In the genomic region with DNA sequence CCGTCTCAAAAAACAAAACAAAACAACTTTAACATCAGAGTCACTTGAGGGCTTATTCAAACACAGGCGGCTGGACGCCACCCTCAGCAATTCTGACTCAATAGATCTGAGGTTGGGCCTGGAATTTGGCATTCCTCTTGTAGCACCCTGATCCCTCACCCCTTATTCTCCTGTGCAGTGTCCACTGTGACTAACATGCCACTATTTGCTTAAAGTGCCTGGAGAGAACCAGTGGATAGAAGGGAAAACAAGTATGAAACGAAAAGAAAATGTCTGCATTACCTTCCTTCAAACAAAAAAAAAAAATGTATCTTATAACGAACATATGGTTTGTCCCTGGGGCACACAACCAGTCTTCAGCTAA, we compare ENCODE assay signal across 20 cellular contexts.
DNase-seq lines count a peak whose midpoint lies in the region; ATAC-seq, FAIRE-seq and TF ChIP-seq lines count a peak whose summit lies in the region.
"Had no signal": no experiment of that assay in that cellular context is flagged by ENCODE, and none has a peak within 500 bp of the region (broad histone marks: within the 10 kb centered on the region; RNA-seq: fewer than 3 reads in every experiment).

No MANE protein-coding gene starts in this region.

- no peak for TF ChIP-seq EP300 in A549 (IDR thresholded peaks at IDR 0.05)

- FAIRE-seq in A549 (lab: Jason Lieb, UNC): no peak
- FAIRE-seq: GM19239 had no signal

- H3K4me2 ChIP-seq in A549 (peak overlapping the region; percentile 75), H9 (ENCODE audit: insufficient read depth, insufficient read length, low read length) (no peak overlapping the region), PC-3 (ENCODE audit: low read length) (no peak overlapping the region)
- H3K4me2 ChIP-seq: BLaER1 had no signal

- no peak overlapping the region for H4K91ac ChIP-seq in H9 (ENCODE audit: insufficient read length, low read depth, low read length)

- no peak overlapping the region for H3T11ph ChIP-seq in H9 (ENCODE audit: low read length)

- H3K9me2 ChIP-seq in PC-3 (replicated peaks; ENCODE audit: low read length): no peaks in the 10 kb centered on the region

- no peaks in the 10 kb centered on the region for H3F3A ChIP-seq in PC-3 (ENCODE audit: low read length, unreplicated experiment)

- H3K4ac ChIP-seq in H9 (ENCODE audit: low read depth, low read length): no peak overlapping the region

- no peak overlapping the region for H2BK120ac ChIP-seq in H9 (ENCODE audit: low read depth, low read length, poor library complexity, severe bottlenecking)

- H3K4me3 Mint-ChIP-seq in H9: peak overlapping the region; percentile 85 to 86; a peak in 4 of 5 replicates
- H3K4me3 Mint-ChIP-seq in activated naive CD4-positive, alpha-beta T cell treated with anti-CD3 and anti-CD28 coated beads, Interleukin-2, amount 10 ng/mL, durations not matched to agents 7 days and 5 days: no peak overlapping the region
- H3K4me3 Mint-ChIP-seq: CD4-positive, alpha-beta T cell; T-helper 1 cell treated with Interleukin-12 subunit alpha and Interleukin-12 subunit beta and Interleukin-4 antibody, amounts not matched to agents 30 μg/mL and 1 μg/mL, for 36 hours had no signal

- H3K9me3 ChIP-seq in A549 (no peaks in the 10 kb centered on the region), H9 (ENCODE audit: control insufficient read depth, low read depth, low read length) (no peaks in the 10 kb centered on the region), PC-3 (ENCODE audit: low read length) (no peaks in the 10 kb centered on the region)

- H3K79me1 ChIP-seq in H9 (ENCODE audit: insufficient read depth, low read depth, low read length, poor library complexity, severe bottlenecking): no peaks in the 10 kb centered on the region

- H3K9me3 Mint-ChIP-seq in H9: no peaks in the 10 kb centered on the region; a peak in 1 of 5 replicates
- H3K9me3 Mint-ChIP-seq in activated naive CD4-positive, alpha-beta T cell treated with anti-CD3 and anti-CD28 coated beads, Interleukin-2, amount 10 ng/mL, durations not matched to agents 7 days and 5 days: no peaks in the 10 kb centered on the region
- H3K9me3 Mint-ChIP-seq: T-helper 1 cell treated with Interleukin-12 subunit alpha and Interleukin-12 subunit beta and Interleukin-4 antibody, amounts not matched to agents 30 μg/mL and 1 μg/mL, for 36 hours had no signal

- H3K14ac ChIP-seq in H9 (ENCODE audit: insufficient read depth, low read length): no peak overlapping the region

- no peak overlapping the region for H3K18ac ChIP-seq in H9 (ENCODE audit: insufficient read length, low read depth, low read length)

- no peaks in the 10 kb centered on the region for H3K36me3 ChIP-seq in PC-3 (ENCODE audit: low read depth, low read length)
- H3K36me3 ChIP-seq: BLaER1 had no signal

- no peak overlapping the region for H3K56ac ChIP-seq in H9 (ENCODE audit: insufficient read length, low read depth, low read length)

- H3K27ac ChIP-seq in A549 (peak overlapping the region; percentile 86 to 89; a peak in 4 of 6 replicates), H9 (ENCODE audit: insufficient read length, low read depth, low read length) (no peak overlapping the region), PC-3 (ENCODE audit: low read length) (no peak overlapping the region)
- H3K27ac ChIP-seq: BLaER1 had no signal

- peaks cover 6 to 8% of the 10 kb centered on the region in 2 experiments for H3K4me1 Mint-ChIP-seq in H9
- no peaks in the 10 kb centered on the region for H3K4me1 Mint-ChIP-seq in activated naive CD4-positive, alpha-beta T cell treated with anti-CD3 and anti-CD28 coated beads, Interleukin-2, amount 10 ng/mL, durations not matched to agents 7 days and 5 days

- peaks cover 59% of the 10 kb centered on the region for H3K27me3 Mint-ChIP-seq in H9 (ENCODE audit: low read depth)
- H3K27me3 Mint-ChIP-seq in activated naive CD4-positive, alpha-beta T cell treated with anti-CD3 and anti-CD28 coated beads, Interleukin-2, amount 10 ng/mL, durations not matched to agents 7 days and 5 days: peaks cover 23% of the 10 kb centered on the region

- H4K5ac ChIP-seq in H9 (ENCODE audit: insufficient read length, low read depth, low read length): no peak overlapping the region

- H3K23ac ChIP-seq in H9 (ENCODE audit: insufficient read length, low read depth, low read length): no peak overlapping the region

- H3K79me2 ChIP-seq in H9 (ENCODE audit: insufficient read depth, low read length) (no peaks in the 10 kb centered on the region), PC-3 (ENCODE audit: low read length) (no peaks in the 10 kb centered on the region)

- no peak overlapping the region for H3K27ac Mint-ChIP-seq in H9
- no peak overlapping the region for H3K27ac Mint-ChIP-seq in activated naive CD4-positive, alpha-beta T cell treated with anti-CD3 and anti-CD28 coated beads, Interleukin-2, amount 10 ng/mL, durations not matched to agents 7 days and 5 days
- H3K27ac Mint-ChIP-seq: CD4-positive, alpha-beta T cell; T-helper 1 cell treated with Interleukin-12 subunit alpha and Interleukin-12 subunit beta and Interleukin-4 antibody, amounts not matched to agents 30 μg/mL and 1 μg/mL, for 36 hours had no signal

- intact Hi-C loops in PC-3 (cut with micrococcal nuclease): no loop called here

- H3K36me3 Mint-ChIP-seq in H9 (ENCODE audit: insufficient read depth in 1 of 3, low read depth in 3 of 3): no peaks in the 10 kb centered on the region
- H3K36me3 Mint-ChIP-seq in activated naive CD4-positive, alpha-beta T cell treated with anti-CD3 and anti-CD28 coated beads, Interleukin-2, amount 10 ng/mL, durations not matched to agents 7 days and 5 days: no peaks in the 10 kb centered on the region

- WGBS in A549 (ENCODE audit: missing lambda C conversion rate): 4% methylated on average over 5 of the region's 5 CpGs
- WGBS in H9 (ENCODE audit: extremely low coverage, insufficient read length, low lambda C conversion rate): no CpG with 5 or more reads among the region's 5 CpGs

- H3K4me1 ChIP-seq in A549: peaks cover 11% of the 10 kb centered on the region; the same call in 1 of the 3 replicates
- H3K4me1 ChIP-seq in H9 (ENCODE audit: insufficient read depth, low read length): no peaks in the 10 kb centered on the region
- H3K4me1 ChIP-seq in PC-3 (ENCODE audit: insufficient read depth, low read length): no peaks in the 10 kb centered on the region; the same call in 1 of the 2 replicates
- H3K4me1 ChIP-seq: BLaER1 had no signal

- H4K20me1 ChIP-seq in H9 (ENCODE audit: control insufficient read depth, insufficient read depth, insufficient read length) (no peaks in the 10 kb centered on the region), PC-3 (ENCODE audit: low read length) (no peaks in the 10 kb centered on the region)
- H4K20me1 ChIP-seq: BLaER1 had no signal

- TF ChIP-seq RAD21 in A549 (conservative IDR thresholded peaks at IDR 0.05 in 1 of 2, IDR thresholded peaks at IDR 0.05 in 1 of 2): no peak

- TF ChIP-seq POLR2A in A549 (IDR thresholded peaks at IDR 0.05; ENCODE audit: low read length): no peak

- peaks cover 2% of the 10 kb centered on the region for H3K23me2 ChIP-seq in H9 (ENCODE audit: insufficient read length, low read depth, low read length, poor library complexity, severe bottlenecking)

- H2BK12ac ChIP-seq in H9 (ENCODE audit: insufficient read length, low read depth, low read length): no peak overlapping the region

- H3K27me3 ChIP-seq in H9 (ENCODE audit: insufficient read depth, low read length): no peaks in the 10 kb centered on the region
- H3K27me3 ChIP-seq in PC-3 (ENCODE audit: low read length): no peaks in the 10 kb centered on the region
- H3K27me3 ChIP-seq: BLaER1 had no signal

- H3K4me3 ChIP-seq in A549 (peak overlapping the region; percentile 60; the same call in 2 of the 3 replicates), PC-3 (ENCODE audit: low read length) (no peak overlapping the region), epithelial cell of esophagus (ENCODE audit: low read length) (no peak overlapping the region)
- H3K4me3 ChIP-seq: BLaER1 had no signal

- DNase-seq in A549 (ENCODE audit: low read depth in 1 of 2, low spot score in 1 of 2) (peak in 1 of 2 experiments; percentile 68), H9 (no peak), PC-3 (peak; percentile 44), epithelial cell of esophagus (ENCODE audit: low read depth) (peak; percentile 60), glomerular visceral epithelial cell (ENCODE audit: extremely low spot score) (no peak), COR-L47 (lab: John Stamatoyannopoulos, UW) (no peak), NCI-H82 treated with DMSO at 0.1 percent for 48 hours (lab: John Stamatoyannopoulos, UW; ENCODE audit: unreplicated experiment) (no peak)
- no peak for DNase-seq in activated naive CD4-positive, alpha-beta T cell treated with anti-CD3 and anti-CD28 coated beads, Interleukin-2, amount 10 ng/mL, durations not matched to agents 7 days and 5 days
- DNase-seq: Calu3; CD4-positive, alpha-beta T cell; GF-D8; H7; NCI-H1092 treated with DMSO at 0.1 percent for 48 hours; NCI-H1436 treated with DMSO at 0.1 percent for 48 hours; NCI-H1930; NK-92 treated with Interleukin-12 subunit alpha and Interleukin-12 subunit beta, amount 100 ng/mL, for 24 hours; Right ventricle myocardium superior had no signal

- POLR2A ChIA-PET in A549 (lab: Yijun Ruan, JAX): no interaction called here
- POLR2A ChIA-PET in PC-3 (lab: Charles Lee; ENCODE audit: unreplicated experiment): no interaction called here

- no peak overlapping the region for H2BK15ac ChIP-seq in H9 (ENCODE audit: low read depth, low read length)

- H3K9ac ChIP-seq in H9 (ENCODE audit: extremely low read depth, insufficient read length, low read length): no peak overlapping the region
- no peak overlapping the region for H3K9ac ChIP-seq in PC-3 (ENCODE audit: low read length)
- H3K9ac ChIP-seq: BLaER1 had no signal

- H4K8ac ChIP-seq in H9 (replicated peaks; ENCODE audit: insufficient read length, low read depth, low read length): no peak overlapping the region

- no peak overlapping the region for H2AK5ac ChIP-seq in H9 (ENCODE audit: insufficient read length, low read length)

- BruUV-seq in PC-3 (replicated peaks; lab: Mats Ljungman, UMichigan): no TSS peak

- no peak overlapping the region for H2BK5ac ChIP-seq in H9 (ENCODE audit: insufficient read length, low read length)

- no peak overlapping the region for H2AFZ ChIP-seq in H9 (ENCODE audit: low read length)
- no peak overlapping the region for H2AFZ ChIP-seq in PC-3 (ENCODE audit: low read length)

- no peak for TF ChIP-seq CTCF in A549 (IDR thresholded peaks at IDR 0.05)
- TF ChIP-seq CTCF in H9 (conservative IDR thresholded peaks at IDR 0.05): no peak
- no peak for TF ChIP-seq CTCF in PC-3 (conservative IDR thresholded peaks at IDR 0.05; ENCODE audit: low read depth, low read length)
- no peak for TF ChIP-seq CTCF in epithelial cell of esophagus (IDR thresholded peaks at IDR 0.05; ENCODE audit: insufficient read depth, low read depth, low read length, missing control alignments)

- ATAC-seq in A549 (peak; percentile 49 to 57; a peak in 5 of 6 replicates), PC-3 (no peak)

- no peak overlapping the region for H2BK20ac ChIP-seq in H9 (ENCODE audit: low read depth, low read length, poor library complexity, severe bottlenecking)

- CTCF ChIA-PET in A549 (lab: Yijun Ruan, JAX): no interaction called here
- CTCF ChIA-PET in PC-3 (lab: Charles Lee): no interaction called here
- CTCF ChIA-PET in activated naive CD4-positive, alpha-beta T cell treated with anti-CD3 and anti-CD28 coated beads, Interleukin-2, amount 10 ng/mL, durations not matched to agents 7 days and 5 days (lab: Charles Lee): no interaction called here

TF ChIP-seq in A549, 52 proteins besides CTCF, POLR2A, EP300 and RAD21 (continues in another document):
- TF ChIP-seq TP53 (CRISPR knock-in tag; IDR thresholded peaks at IDR 0.05) (no peak), RARB (CRISPR knock-in tag; IDR thresholded peaks at IDR 0.05) (no peak)

Comparison
In these comparisons a context has a peak if more than half of its experiments do, and no peak if none do; other contexts are left out.
1. DNase-seq: peak in PC-3 (single experiment) and epithelial cell of esophagus (single experiment); none in H9 (single experiment), activated naive CD4-positive, alpha-beta T cell treated with anti-CD3 and anti-CD28 coated beads, Interleukin-2, amount 10 ng/mL, durations not matched to agents 7 days and 5 days (single experiment), glomerular visceral epithelial cell (single experiment), COR-L47 (single experiment) and NCI-H82 treated with DMSO at 0.1 percent for 48 hours (single experiment).
2. H3K27ac ChIP-seq: peak in A549 (2 of 2); none in H9 (single experiment) and PC-3 (single experiment).